29 cellular contexts compared by ENCODE assay signal in genomic region chr3:54274607-54275006, GRCh38.
"Had no signal": no experiment of that assay in that cellular context is flagged by ENCODE, and none has a peak within 500 bp of the region (broad histone marks: within the 10 kb centered on the region; RNA-seq: fewer than 3 reads in every experiment).

No MANE protein-coding gene starts in this region.

- H3K4me3 ChIP-seq: breast epithelium, left ventricle myocardium inferior, lung, mucosa of descending colon, ovary, prostate gland, sigmoid colon, thyroid gland, upper lobe of left lung had no signal

- H3K4me3 Mint-ChIP-seq: activated CD4-positive, alpha-beta memory T cell treated with anti-CD3 and anti-CD28 coated beads for 36 hours; activated CD4-positive, alpha-beta T cell treated with anti-CD3 and anti-CD28 coated beads, Interleukin-2, amount 10 ng/mL, durations not matched to agents 24 days and 14 days; activated T-cell treated with anti-CD3 and anti-CD28 coated beads, Interleukin-2, amount 50 U/mL, for 24 hours; endodermal cell; natural killer cell treated with Interleukin-12 subunit alpha and Interleukin-12 subunit beta and Interleukin-15 and Interleukin-18, amount 100 ng/mL, for 72 hours; stimulated activated effector memory CD8-positive, alpha-beta T cell treated with anti-CD3 and anti-CD28 coated beads, Interleukin-12 subunit alpha, Interleukin-12 subunit beta, amount 100 ng/mL, for 72 hours; stimulated activated naive CD8-positive, alpha-beta T cell treated with anti-CD3 and anti-CD28 coated beads, Interleukin-15, amount 100 ng/mL, for 72 hours; T-helper 1 cell treated with Interleukin-12 subunit alpha and Interleukin-12 subunit beta and Interleukin-4 antibody, amounts not matched to agents 30 μg/mL and 1 μg/mL, for 36 hours had no signal

- H3K4me1 Mint-ChIP-seq: activated CD4-positive, alpha-beta T cell treated with anti-CD3 and anti-CD28 coated beads, Interleukin-2, amount 10 ng/mL, durations not matched to agents 24 days and 14 days; endodermal cell; stimulated activated effector memory CD8-positive, alpha-beta T cell treated with anti-CD3 and anti-CD28 coated beads, Interleukin-12 subunit alpha, Interleukin-12 subunit beta, amount 100 ng/mL, for 72 hours; stimulated activated naive CD8-positive, alpha-beta T cell treated with anti-CD3 and anti-CD28 coated beads, Interleukin-15, amount 100 ng/mL, for 72 hours had no signal

- H3K4me1 ChIP-seq: breast epithelium, left ventricle myocardium inferior, prostate gland, sigmoid colon, thyroid gland, upper lobe of left lung had no signal

- H3K27me3 ChIP-seq: breast epithelium, ovary, sigmoid colon, thyroid gland, upper lobe of left lung had no signal

- H3K9me3 Mint-ChIP-seq: activated CD4-positive, alpha-beta T cell treated with anti-CD3 and anti-CD28 coated beads, Interleukin-2, amount 10 ng/mL, durations not matched to agents 24 days and 14 days; natural killer cell treated with Interleukin-12 subunit alpha and Interleukin-12 subunit beta and Interleukin-15 and Interleukin-18, amount 100 ng/mL, for 72 hours; stimulated activated effector memory CD8-positive, alpha-beta T cell treated with anti-CD3 and anti-CD28 coated beads, Interleukin-12 subunit alpha, Interleukin-12 subunit beta, amount 100 ng/mL, for 72 hours had no signal

- H3K36me3 ChIP-seq: breast epithelium, left ventricle myocardium inferior, ovary, prostate gland, sigmoid colon, thyroid gland, upper lobe of left lung had no signal

- H3K27ac Mint-ChIP-seq: activated CD4-positive, alpha-beta memory T cell treated with anti-CD3 and anti-CD28 coated beads for 36 hours; activated CD4-positive, alpha-beta T cell treated with anti-CD3 and anti-CD28 coated beads, Interleukin-2, amount 10 ng/mL, durations not matched to agents 24 days and 14 days; activated T-cell treated with anti-CD3 and anti-CD28 coated beads, Interleukin-2, amount 50 U/mL, for 24 hours; endodermal cell; natural killer cell treated with Interleukin-12 subunit alpha and Interleukin-12 subunit beta and Interleukin-15 and Interleukin-18, amount 100 ng/mL, for 72 hours; stimulated activated effector memory CD8-positive, alpha-beta T cell treated with anti-CD3 and anti-CD28 coated beads, Interleukin-12 subunit alpha, Interleukin-12 subunit beta, amount 100 ng/mL, for 72 hours; stimulated activated naive CD8-positive, alpha-beta T cell treated with anti-CD3 and anti-CD28 coated beads, Interleukin-15, amount 100 ng/mL, for 72 hours; T-helper 1 cell treated with Interleukin-12 subunit alpha and Interleukin-12 subunit beta and Interleukin-4 antibody, amounts not matched to agents 30 μg/mL and 1 μg/mL, for 36 hours had no signal

- H3K27ac ChIP-seq: breast epithelium, left ventricle myocardium inferior, ovary, prostate gland, sigmoid colon, thyroid gland, upper lobe of left lung, VCaP had no signal

- H3K36me3 Mint-ChIP-seq: activated CD4-positive, alpha-beta memory T cell treated with anti-CD3 and anti-CD28 coated beads for 36 hours; natural killer cell treated with Interleukin-12 subunit alpha and Interleukin-12 subunit beta and Interleukin-15 and Interleukin-18, amount 100 ng/mL, for 72 hours; stimulated activated effector memory CD8-positive, alpha-beta T cell treated with anti-CD3 and anti-CD28 coated beads, Interleukin-12 subunit alpha, Interleukin-12 subunit beta, amount 100 ng/mL, for 72 hours had no signal

- ATAC-seq: esophagus mucosa; mucosa of descending colon; natural killer cell treated with Interleukin-12 subunit alpha and Interleukin-12 subunit beta and Interleukin-15 and Interleukin-18, amount 100 ng/mL, for 72 hours; stimulated activated effector memory CD8-positive, alpha-beta T cell treated with anti-CD3 and anti-CD28 coated beads, Interleukin-12 subunit alpha, Interleukin-12 subunit beta, amount 100 ng/mL, for 72 hours; stimulated activated naive CD8-positive, alpha-beta T cell treated with anti-CD3 and anti-CD28 coated beads, Interleukin-15, amount 100 ng/mL, for 72 hours had no signal

- H3K27me3 Mint-ChIP-seq: activated CD4-positive, alpha-beta memory T cell treated with anti-CD3 and anti-CD28 coated beads for 36 hours; activated CD4-positive, alpha-beta T cell treated with anti-CD3 and anti-CD28 coated beads, Interleukin-2, amount 10 ng/mL, durations not matched to agents 24 days and 14 days; activated T-cell treated with anti-CD3 and anti-CD28 coated beads, Interleukin-2, amount 50 U/mL, for 24 hours had no signal

- DNase-seq: activated CD4-positive, alpha-beta memory T cell treated with anti-CD3 and anti-CD28 coated beads for 36 hours; activated CD4-positive, alpha-beta T cell treated with anti-CD3 and anti-CD28 coated beads, Interleukin-2, amount 10 ng/mL, durations not matched to agents 24 days and 14 days; activated CD4-positive, CD25-positive, alpha-beta regulatory T cell treated with anti-CD3 and anti-CD28 coated beads, Interleukin-2, amount 50 U/mL, for 72 hours; activated CD8-positive, alpha-beta memory T cell treated with anti-CD3 and anti-CD28 coated beads, Interleukin-2, amount 50 U/mL, for 4 hours; activated gamma-delta T cell; activated naive CD4-positive, alpha-beta T cell treated with anti-CD3 and anti-CD28 coated beads, Interleukin-2, amount 50 U/mL, for 16 hours; activated T-cell treated with anti-CD3 and anti-CD28 coated beads, Interleukin-2, amount 50 U/mL, for 24 hours; amygdala; central memory CD4-positive, alpha-beta T cell; endodermal cell; foreskin fibroblast; left ventricle myocardium inferior; mucosa of descending colon; ovary; sigmoid colon; small intestine; stimulated activated CD4-positive, alpha-beta T cell treated with anti-CD3 and anti-CD28 coated beads, Interleukin-4, amount 100 ng/mL, for 24 hours; stimulated activated naive CD8-positive, alpha-beta T cell treated with anti-CD3 and anti-CD28 coated beads, Interleukin-15, amount 100 ng/mL, for 72 hours; T-helper 9 cell; thyroid gland; upper lobe of left lung had no signal
